8 cellular contexts compared by ENCODE assay signal in genomic region chr12:50763637-50764115, GRCh38. TPM values are rescaled to one million over a fixed set of nuclear protein-coding genes. Genes with fewer than 3 reads are reported as not detected.
A peak's percentile ranks its signal among the peaks of the same experiment; 100 is the strongest.
DNase-seq lines count a peak whose midpoint lies in the region; ATAC-seq and TF ChIP-seq lines count a peak whose summit lies in the region.

ATF1 (plus strand) TSS chr12:50764101; CDS start chr12:50780146, 16,045 bp downstream.

- DNase-seq in COR-L47 (lab: John Stamatoyannopoulos, UW) (peak; percentile 93), HUDEP-2 (lab: John Stamatoyannopoulos, UW; ENCODE audit: unreplicated experiment in 76 of 76) (peak in 74 of 76 experiments; percentile 34 to 90 (median 80)), activated T-cell treated with anti-CD3 and anti-CD28 coated beads for 1 hour (ENCODE audit: low read depth) (peak; percentile 79), epidermal melanocyte (ENCODE audit: insufficient read length, low spot score) (peak; percentile 93)
- DNase-seq in stimulated activated CD8-positive, alpha-beta memory T cell treated with anti-CD3 and anti-CD28 coated beads, Interleukin-2, amount 100 ng/mL, for 48 hours (ENCODE audit: low read depth in 2 of 2), result peak; percentile 78 to 85

- H4K20me1 ChIP-seq in OCI-LY1 (ENCODE audit: insufficient read depth, low read length), result no peaks in the 10 kb centered on the region

- peaks cover under 1% of the 10 kb centered on the region; the same call in 1 of the 2 replicates for H3K9me3 ChIP-seq in OCI-LY1 (ENCODE audit: low read length)
- H3K9me3 ChIP-seq in mononuclear cell (ENCODE audit: low read depth, low read length), result no peaks in the 10 kb centered on the region

- no peaks in the 10 kb centered on the region for H3K9me2 ChIP-seq in OCI-LY1 (ENCODE audit: low read depth, low read length)

- no peak for TF ChIP-seq CTCF in OCI-LY1 (IDR thresholded peaks at IDR 0.05; ENCODE audit: low read length)

- no peaks in the 10 kb centered on the region for H3F3A ChIP-seq in OCI-LY1 (ENCODE audit: insufficient read depth, low read length)

- H3K4me2 ChIP-seq in OCI-LY1 (ENCODE audit: low read length), result peak within 1 kb of the TSS; percentile 88

- ATAC-seq in GM21360 (IDR thresholded peaks at IDR 0.05; ENCODE audit: unreplicated experiment), result peak; percentile 71

- H2AFZ ChIP-seq in OCI-LY1 (ENCODE audit: low read length), result no peak within 1 kb of the TSS

- H3K4me3 ChIP-seq in OCI-LY1 (ENCODE audit: low read depth, low read length, poor library complexity, severe bottlenecking) (peak within 1 kb of the TSS; percentile 87), mononuclear cell (ENCODE audit: low read length) (peak within 1 kb of the TSS; percentile 94)

- peaks cover 31% of the 10 kb centered on the region for H3K4me1 ChIP-seq in OCI-LY1 (ENCODE audit: insufficient read depth, low read length, severe bottlenecking)
- peaks cover 43% of the 10 kb centered on the region for H3K4me1 ChIP-seq in mononuclear cell (ENCODE audit: insufficient read depth, low read length)

- peak within 1 kb of the TSS; percentile 94 for H3K9ac ChIP-seq in OCI-LY1 (ENCODE audit: low read length)

- H3K27ac ChIP-seq in OCI-LY1 (ENCODE audit: low read depth, low read length, poor library complexity, severe bottlenecking), result peak within 1 kb of the TSS; percentile 77

- H3K27me3 ChIP-seq in OCI-LY1 (ENCODE audit: insufficient read depth, low read length), result no peaks in the 10 kb centered on the region
- H3K27me3 ChIP-seq in mononuclear cell (ENCODE audit: insufficient read depth, low read length), result no peaks in the 10 kb centered on the region

- no peaks in the 10 kb centered on the region; the same call in 1 of the 2 replicates for H3K36me3 ChIP-seq in OCI-LY1 (ENCODE audit: insufficient read depth, low read length)

- H3K79me2 ChIP-seq in OCI-LY1 (ENCODE audit: insufficient read depth, low read length), result peaks cover 31% of the 10 kb centered on the region

RNA-seq across cellular contexts. Expression of gene ATF1, which starts in this region (rescaled TPM):
- total RNA-seq in mononuclear cell, result 9.6 TPM

Comparison
In these comparisons a context has a peak if more than half of its experiments do, and no peak if none do; other contexts are left out.
1. Peak in every context shown above with its lines: DNase-seq, ATAC-seq, H3K4me3 ChIP-seq and H3K27ac ChIP-seq.